In the genomic region with DNA sequence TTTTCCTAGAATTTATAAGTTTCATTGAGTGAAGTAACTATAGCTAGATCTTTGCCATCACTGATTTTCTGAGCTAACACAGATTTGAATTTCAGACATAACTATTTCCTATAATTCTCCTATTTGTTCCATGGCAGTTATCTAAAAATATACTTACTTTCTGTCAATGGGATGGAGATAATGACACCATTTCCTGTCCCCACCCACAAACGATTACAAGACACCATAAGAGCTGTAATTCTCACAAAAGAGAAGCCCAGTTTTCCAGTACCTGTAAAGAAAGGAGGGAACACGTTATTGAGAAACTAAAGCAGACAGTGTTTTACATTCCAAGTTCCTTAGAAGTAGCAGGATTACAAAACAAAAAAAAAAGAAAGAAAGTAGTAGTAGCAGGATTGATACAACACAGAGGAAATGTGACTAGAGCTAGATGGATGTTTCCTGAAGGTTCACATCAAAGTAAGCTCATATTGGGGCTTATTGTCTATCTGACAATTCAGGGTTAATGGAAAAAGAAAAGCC, we compare ENCODE assay signal across 12 cellular contexts.
A peak's percentile ranks its signal among the peaks of the same experiment; 100 is the strongest.
DNase-seq lines count a peak whose midpoint lies in the region; ATAC-seq and TF ChIP-seq lines count a peak whose summit lies in the region.
"Had no signal": no experiment of that assay in that cellular context is flagged by ENCODE, and none has a peak within 500 bp of the region (broad histone marks: within the 10 kb centered on the region; RNA-seq: fewer than 3 reads in every experiment).

No MANE protein-coding gene starts in this region.

- H3K36me3 ChIP-seq in naive thymus-derived CD4-positive, alpha-beta T cell (ENCODE audit: control insufficient read depth in 2 of 3, insufficient read depth in 3 of 3, low read length in 3 of 3), result peaks cover 4 to 48% (median 7%) of the 10 kb centered on the region in 3 experiments
- H3K36me3 ChIP-seq in esophagus muscularis mucosa, result peaks cover 56 to 88% (median 72%) of the 10 kb centered on the region in 4 donors

- no peak for TF ChIP-seq CTCF in esophagus muscularis mucosa (IDR thresholded peaks at IDR 0.05)

- TF ChIP-seq POLR2A in esophagus muscularis mucosa (IDR thresholded peaks at IDR 0.05; ENCODE audit: low read depth), result no peak

- no peaks in the 10 kb centered on the region for H3K9me3 Mint-ChIP-seq in activated T-helper 17 cell treated with anti-CD3 and anti-CD28 coated beads, Interleukin-2, amount 50 U/mL, for 72 hours
- H3K9me3 Mint-ChIP-seq in naive thymus-derived CD4-positive, alpha-beta T cell, result no peaks in the 10 kb centered on the region

- DNase-seq in NCI-H748 (lab: John Stamatoyannopoulos, UW; ENCODE audit: unreplicated experiment), result peak; percentile 25
- no peak for DNase-seq in NCI-H748 treated with DMSO at 0.1 percent for 48 hours (lab: John Stamatoyannopoulos, UW)
- peak; percentile 9 for DNase-seq in Jurkat, Clone E6-1 (ENCODE audit: low read depth, low spot score)
- DNase-seq in naive thymus-derived CD4-positive, alpha-beta T cell, result no peak
- DNase-seq in NCI-H1105 treated with DMSO at 0.1 percent for 48 hours (lab: John Stamatoyannopoulos, UW), result no peak
- no peak for DNase-seq in esophagus muscularis mucosa (ENCODE audit: extremely low spot score)
- no peak for DNase-seq in glomerular visceral epithelial cell (ENCODE audit: extremely low spot score)
- DNase-seq: NCI-H1105, NCI-H510A, RPMI8226 had no signal

- H3K4me3 ChIP-seq in Jurkat, Clone E6-1 (ENCODE audit: low read length), result no peak overlapping the region
- H3K4me3 ChIP-seq in naive thymus-derived CD4-positive, alpha-beta T cell (ENCODE audit: low read length), result no peak overlapping the region
- no peak overlapping the region for H3K4me3 ChIP-seq in esophagus muscularis mucosa

- H3K36me3 Mint-ChIP-seq in activated T-helper 17 cell treated with anti-CD3 and anti-CD28 coated beads, Interleukin-2, amount 50 U/mL, for 72 hours (ENCODE audit: low read depth), result peaks cover 98% of the 10 kb centered on the region
- peaks cover 19 to 56% (median 36%) of the 10 kb centered on the region in 5 donors for H3K36me3 Mint-ChIP-seq in naive thymus-derived CD4-positive, alpha-beta T cell

- CTCF ChIA-PET in naive thymus-derived CD4-positive, alpha-beta T cell (lab: Charles Lee), result no interaction called here

- H3K27me3 ChIP-seq in naive thymus-derived CD4-positive, alpha-beta T cell (ENCODE audit: control insufficient read depth in 2 of 2, insufficient read depth in 2 of 2, low read length in 2 of 2), result no peaks in the 10 kb centered on the region
- H3K27me3 ChIP-seq in esophagus muscularis mucosa, result no peaks in the 10 kb centered on the region

- no peaks in the 10 kb centered on the region for H3K4me1 ChIP-seq in naive thymus-derived CD4-positive, alpha-beta T cell (ENCODE audit: control insufficient read depth in 2 of 2, insufficient read depth in 2 of 2, low read length in 2 of 2)
- peaks cover 0 to 3% (median 2%) of the 10 kb centered on the region in 4 donors for H3K4me1 ChIP-seq in esophagus muscularis mucosa

- POLR2A ChIA-PET in naive thymus-derived CD4-positive, alpha-beta T cell (lab: Charles Lee), result interaction anchor here (1.1 kb wide), 1 partner anchor 116 kb away, joined by 3 read pairs; no protein-coding TSS in a partner anchor

- H3K27me3 Mint-ChIP-seq in activated T-helper 17 cell treated with anti-CD3 and anti-CD28 coated beads, Interleukin-2, amount 50 U/mL, for 72 hours, result no peaks in the 10 kb centered on the region
- no peaks in the 10 kb centered on the region for H3K27me3 Mint-ChIP-seq in naive thymus-derived CD4-positive, alpha-beta T cell

- peak overlapping the region; percentile 97 for H3K27ac Mint-ChIP-seq in activated T-helper 17 cell treated with anti-CD3 and anti-CD28 coated beads, Interleukin-2, amount 50 U/mL, for 72 hours
- peak overlapping the region in 6 of 9 donors; percentile 10 to 90 (median 56) for H3K27ac Mint-ChIP-seq in naive thymus-derived CD4-positive, alpha-beta T cell

- H3K4me1 Mint-ChIP-seq in activated T-helper 17 cell treated with anti-CD3 and anti-CD28 coated beads, Interleukin-2, amount 50 U/mL, for 72 hours, result peaks cover 13% of the 10 kb centered on the region
- H3K4me1 Mint-ChIP-seq in naive thymus-derived CD4-positive, alpha-beta T cell, result peaks cover 12 to 21% (median 17%) of the 10 kb centered on the region in 7 donors

- H3K4me3 Mint-ChIP-seq in activated T-helper 17 cell treated with anti-CD3 and anti-CD28 coated beads, Interleukin-2, amount 50 U/mL, for 72 hours, result peak overlapping the region; percentile 60
- H3K4me3 Mint-ChIP-seq in naive thymus-derived CD4-positive, alpha-beta T cell, result peak overlapping the region in 2 of 10 donors; percentile 3 to 56

- ATAC-seq in activated T-helper 17 cell treated with anti-CD3 and anti-CD28 coated beads, Interleukin-2, amount 50 U/mL, for 72 hours (replicated peaks), result no peak
- no peak for ATAC-seq in naive thymus-derived CD4-positive, alpha-beta T cell

- intact Hi-C loops in naive thymus-derived CD4-positive, alpha-beta T cell (cut with micrococcal nuclease), result no loop called here
- intact Hi-C loops in esophagus muscularis mucosa (cut with DNase I), result no loop called here

- H3K9me3 ChIP-seq in naive thymus-derived CD4-positive, alpha-beta T cell (ENCODE audit: control insufficient read depth in 2 of 3, low read length in 3 of 3), result no peaks in the 10 kb centered on the region
- no peaks in the 10 kb centered on the region for H3K9me3 ChIP-seq in esophagus muscularis mucosa

- 29% methylated on average over 2 of the region's 2 CpGs for WGBS in esophagus muscularis mucosa

- no peak overlapping the region for H3K27ac ChIP-seq in naive thymus-derived CD4-positive, alpha-beta T cell (ENCODE audit: low read depth, low read length)
- H3K27ac ChIP-seq in esophagus muscularis mucosa (replicated peaks in 1 of 4), result peak overlapping the region in 2 of 4 donors; percentile 17 to 20
- H3K27ac ChIP-seq: 22Rv1 had no signal

- TF ChIP-seq EP300 in esophagus muscularis mucosa (IDR thresholded peaks at IDR 0.05), result no peak

Comparison
In these comparisons a context has a peak if more than half of its experiments do, and no peak if none do; other contexts are left out.
1. DNase-seq: peak in NCI-H748 (single experiment) and Jurkat, Clone E6-1 (single experiment); none in NCI-H748 treated with DMSO at 0.1 percent for 48 hours (single experiment), naive thymus-derived CD4-positive, alpha-beta T cell (0 of 9), NCI-H1105 treated with DMSO at 0.1 percent for 48 hours (single experiment), esophagus muscularis mucosa (single experiment) and glomerular visceral epithelial cell (single experiment).